Comparison of ENCODE assay signal across 19 cellular contexts in the genomic region with DNA sequence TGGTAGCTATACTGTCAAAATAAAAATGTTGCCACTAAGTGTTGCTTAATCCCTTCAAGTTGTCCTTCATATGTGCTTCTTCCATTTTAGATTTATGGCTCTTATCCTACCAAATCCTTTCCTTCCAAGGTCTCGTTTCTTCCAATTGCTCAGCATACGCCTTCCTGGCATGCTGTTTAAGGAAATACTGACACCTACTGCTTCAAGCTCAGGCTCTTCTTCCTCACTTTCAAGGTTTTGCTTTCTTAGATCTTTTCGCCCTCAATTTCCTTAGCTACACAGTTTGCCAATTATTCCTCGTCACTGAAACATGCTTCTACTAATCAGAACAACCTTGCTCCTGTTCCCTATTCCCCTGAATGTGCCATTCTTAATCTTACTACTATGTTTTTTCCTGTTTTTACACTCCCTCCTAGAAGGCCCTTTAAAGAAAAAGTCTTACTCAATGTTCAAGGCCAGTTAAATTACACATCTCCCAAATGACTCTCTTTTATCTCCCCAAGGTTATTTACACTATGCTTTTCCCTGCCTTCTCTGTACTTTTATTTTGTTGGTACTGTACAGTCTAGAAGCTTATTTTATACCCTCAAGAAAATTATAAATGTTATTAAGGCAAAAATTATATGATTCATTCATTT.
A peak's percentile ranks its signal among the peaks of the same experiment; 100 is the strongest.
DNase-seq lines count a peak whose midpoint lies in the region; ATAC-seq, FAIRE-seq and TF ChIP-seq lines count a peak whose summit lies in the region.
"Had no signal": no experiment of that assay in that cellular context is flagged by ENCODE, and none has a peak within 500 bp of the region (broad histone marks: within the 10 kb centered on the region; RNA-seq: fewer than 3 reads in every experiment).

No MANE protein-coding gene starts in this region.

- H3K36me3 Mint-ChIP-seq in stimulated activated naive B cell treated with anti-CD40 and anti-IgM and Interleukin-4, amounts not matched to agents 10 μg/mL and 1 μg/mL and 100 μg/mL, for 72 hours: no peaks in the 10 kb centered on the region
- H3K36me3 Mint-ChIP-seq in natural killer cell: no peaks in the 10 kb centered on the region
- H3K36me3 Mint-ChIP-seq: activated naive CD8-positive, alpha-beta T cell treated with anti-CD3 and anti-CD28 coated beads, Interleukin-2, amount 10 ng/mL, durations not matched to agents 7 days and 5 days; CD4-positive, alpha-beta memory T cell had no signal

- H2BK5ac ChIP-seq in H1 (ENCODE audit: low read depth, low read length): no peak overlapping the region

- TF ChIP-seq EP300 in H1 (IDR thresholded peaks at IDR 0.05; ENCODE audit: borderline replicate concordance in 1 of 2, low read depth in 2 of 2, low read length in 2 of 2): no peak

- no peak overlapping the region for H3K4me3 Mint-ChIP-seq in stimulated activated naive B cell treated with anti-CD40 and anti-IgM and Interleukin-4, amounts not matched to agents 10 μg/mL and 1 μg/mL and 100 μg/mL, for 72 hours
- no peak overlapping the region for H3K4me3 Mint-ChIP-seq in natural killer cell
- H3K4me3 Mint-ChIP-seq: activated naive CD8-positive, alpha-beta T cell treated with anti-CD3 and anti-CD28 coated beads, Interleukin-2, amount 10 ng/mL, durations not matched to agents 7 days and 5 days; CD4-positive, alpha-beta memory T cell had no signal

- H3K27ac ChIP-seq in BLaER1 treated with 17β-estradiol and CSF1 and Interleukin-3, amounts not matched to agents 10 nM and 100 nM: peak overlapping the region in 4 of 11 experiments; percentile 14 to 61 (median 34); a peak in 7 of 22 replicates
- H3K27ac ChIP-seq in H1 (ENCODE audit: low read depth, low read length): no peak overlapping the region
- H3K27ac ChIP-seq: esophagus squamous epithelium, upper lobe of right lung had no signal

- no peaks in the 10 kb centered on the region for H3K9me3 ChIP-seq in BLaER1 treated with 17β-estradiol and CSF1 and Interleukin-3, amounts not matched to agents 10 nM and 100 nM (replicated peaks in 1 of 11)
- H3K9me3 ChIP-seq in H1 (ENCODE audit: insufficient read depth in 2 of 2, low read depth in 1 of 2, low read length in 1 of 2) (no peaks in the 10 kb centered on the region), BE2C (no peaks in the 10 kb centered on the region)
- H3K9me3 ChIP-seq: esophagus squamous epithelium, MG63, upper lobe of right lung had no signal

- H2AFZ ChIP-seq in H1 (ENCODE audit: low read length): no peak overlapping the region; the same call in 1 of the 2 replicates

- H3K36me3 ChIP-seq in BLaER1 treated with 17β-estradiol and CSF1 and Interleukin-3, amounts not matched to agents 10 nM and 100 nM: no peaks in the 10 kb centered on the region
- H3K36me3 ChIP-seq in H1 (ENCODE audit: control insufficient read depth in 2 of 4, insufficient read depth in 4 of 4, low read length in 3 of 4): no peaks in the 10 kb centered on the region
- H3K36me3 ChIP-seq in BE2C: no peaks in the 10 kb centered on the region
- H3K36me3 ChIP-seq: esophagus squamous epithelium, MG63, upper lobe of right lung had no signal

- no peaks in the 10 kb centered on the region for H3K23me2 ChIP-seq in H1 (ENCODE audit: low read depth, low read length)

- H3K4me3 ChIP-seq in BLaER1 treated with 17β-estradiol and CSF1 and Interleukin-3, amounts not matched to agents 10 nM and 100 nM: no peak overlapping the region
- H3K4me3 ChIP-seq in H1 (ENCODE audit: extremely low read depth in 1 of 4, insufficient read depth in 2 of 4, low read depth in 3 of 4, low read length in 4 of 4) (no peak overlapping the region), BE2C (ENCODE audit: low read depth, low read length) (no peak overlapping the region)
- H3K4me3 ChIP-seq: esophagus squamous epithelium, MG63, upper lobe of right lung had no signal

- H3K9ac ChIP-seq in BLaER1 treated with 17β-estradiol and CSF1 and Interleukin-3, amounts not matched to agents 10 nM and 100 nM: no peak overlapping the region
- no peak overlapping the region for H3K9ac ChIP-seq in H1 (replicated peaks in 1 of 4; ENCODE audit: extremely low read depth in 1 of 4, low read depth in 3 of 4, low read length in 3 of 4)

- H3K4me2 ChIP-seq in BLaER1 treated with 17β-estradiol and CSF1 and Interleukin-3, amounts not matched to agents 10 nM and 100 nM: peak overlapping the region in 6 of 11 experiments; percentile 21 to 77 (median 51); a peak in 12 of 22 replicates
- H3K4me2 ChIP-seq in H1 (ENCODE audit: insufficient read depth in 1 of 2, low read depth in 2 of 2, low read length in 2 of 2): no peak overlapping the region

- ATAC-seq in GM21825 (IDR thresholded peaks at IDR 0.05; ENCODE audit: unreplicated experiment) (no peak), natural killer cell (no peak)
- no peak for ATAC-seq in stimulated activated naive B cell treated with anti-CD40 and anti-IgM and Interleukin-4, amounts not matched to agents 10 μg/mL and 1 μg/mL and 100 μg/mL, for 72 hours (replicated peaks)
- ATAC-seq: left cardiac atrium; stimulated activated naive CD8-positive, alpha-beta T cell treated with anti-CD3 and anti-CD28 coated beads, Interleukin-15, Interleukin-2, amounts not matched to agents 100 U/mL and 50 U/mL, for 24 hours had no signal

- no peak overlapping the region for H2AK5ac ChIP-seq in H1 (ENCODE audit: low read depth, low read length)

- H3K14ac ChIP-seq in H1 (ENCODE audit: insufficient read length): no peak overlapping the region

- no peaks in the 10 kb centered on the region for H3K79me2 ChIP-seq in H1 (ENCODE audit: control insufficient read depth in 1 of 2, insufficient read depth in 2 of 2, low read length in 2 of 2)

- peaks cover 0 to 30% (median 7%) of the 10 kb centered on the region in 10 experiments; a peak in 9 of 20 replicates for H3K4me1 ChIP-seq in BLaER1 treated with 17β-estradiol and CSF1 and Interleukin-3, amounts not matched to agents 10 nM and 100 nM
- no peaks in the 10 kb centered on the region for H3K4me1 ChIP-seq in H1 (replicated peaks in 1 of 4; ENCODE audit: control insufficient read depth in 3 of 4, insufficient read depth in 4 of 4, low read length in 3 of 4)
- peaks cover 3% of the 10 kb centered on the region; the same call in 1 of the 2 replicates for H3K4me1 ChIP-seq in BE2C
- H3K4me1 ChIP-seq: esophagus squamous epithelium had no signal

- H3K27me3 ChIP-seq in BLaER1 treated with 17β-estradiol and CSF1 and Interleukin-3, amounts not matched to agents 10 nM and 100 nM: no peaks in the 10 kb centered on the region
- no peaks in the 10 kb centered on the region for H3K27me3 ChIP-seq in H1 (replicated peaks in 1 of 4; ENCODE audit: control insufficient read depth in 3 of 4, extremely low read depth in 1 of 4, insufficient read depth in 3 of 4, low read length in 3 of 4)
- H3K27me3 ChIP-seq in BE2C: no peaks in the 10 kb centered on the region
- H3K27me3 ChIP-seq: esophagus squamous epithelium, MG63, upper lobe of right lung had no signal

- TF ChIP-seq POLR2A in H1 (IDR thresholded peaks at IDR 0.05; ENCODE audit: control extremely low read depth in 1 of 2, low read depth in 2 of 2, low read length in 2 of 2): no peak

- CTCF ChIA-PET in H1 (lab: Charles Lee; ENCODE audit: partially characterized antibody): interaction anchor here (0.7 to 1.4 kb wide), 6 partner anchors 8 to 517 kb away, joined by 3 to 4 read pairs (median 3); a partner anchor contains a TSS

- peak; percentile 58 to 67 for TF ChIP-seq RAD21 in H1 (IDR thresholded peaks at IDR 0.05 in 1 of 2, conservative IDR thresholded peaks at IDR 0.05 in 1 of 2; ENCODE audit: low read depth in 2 of 2, low read length in 2 of 2)

- H4K91ac ChIP-seq in H1 (replicated peaks; ENCODE audit: insufficient read length, low read length): no peak overlapping the region

- DNase-seq in NCI-H524 treated with DMSO at 0.1 percent for 48 hours (lab: John Stamatoyannopoulos, UW): peak; percentile 73
- DNase-seq in H1 (ENCODE audit: low read depth in 1 of 2, low spot score in 2 of 2): no peak
- DNase-seq in iris pigment epithelial cell (ENCODE audit: low read depth): peak; percentile 27
- DNase-seq in BE2C: no peak
- no peak for DNase-seq in stimulated activated naive B cell treated with anti-CD40 and anti-IgM and Interleukin-4, amounts not matched to agents 10 μg/mL and 1 μg/mL and 100 μg/mL, for 72 hours
- no peak for DNase-seq in natural killer cell
- DNase-seq: ACHN; activated naive CD8-positive, alpha-beta T cell treated with anti-CD3 and anti-CD28 coated beads, Interleukin-2, amount 10 ng/mL, durations not matched to agents 7 days and 5 days; CD4-positive, alpha-beta memory T cell; DMS79; esophagus squamous epithelium; left cardiac atrium; MG63; NCI-H187 treated with DMSO at 0.1 percent for 48 hours; SHP77 treated with DMSO at 0.1 percent for 48 hours; stimulated activated naive CD8-positive, alpha-beta T cell treated with anti-CD3 and anti-CD28 coated beads, Interleukin-15, Interleukin-2, amounts not matched to agents 100 U/mL and 50 U/mL, for 24 hours; upper lobe of right lung had no signal

- no peak overlapping the region for H4K8ac ChIP-seq in H1 (ENCODE audit: extremely low read depth, insufficient read depth, low read length)

- no peak overlapping the region for H3K27ac Mint-ChIP-seq in stimulated activated naive B cell treated with anti-CD40 and anti-IgM and Interleukin-4, amounts not matched to agents 10 μg/mL and 1 μg/mL and 100 μg/mL, for 72 hours
- no peak overlapping the region for H3K27ac Mint-ChIP-seq in natural killer cell
- H3K27ac Mint-ChIP-seq: activated naive CD8-positive, alpha-beta T cell treated with anti-CD3 and anti-CD28 coated beads, Interleukin-2, amount 10 ng/mL, durations not matched to agents 7 days and 5 days; CD4-positive, alpha-beta memory T cell had no signal

- H3K4me1 Mint-ChIP-seq in stimulated activated naive B cell treated with anti-CD40 and anti-IgM and Interleukin-4, amounts not matched to agents 10 μg/mL and 1 μg/mL and 100 μg/mL, for 72 hours: no peaks in the 10 kb centered on the region
- H3K4me1 Mint-ChIP-seq in natural killer cell: no peaks in the 10 kb centered on the region
- H3K4me1 Mint-ChIP-seq: activated naive CD8-positive, alpha-beta T cell treated with anti-CD3 and anti-CD28 coated beads, Interleukin-2, amount 10 ng/mL, durations not matched to agents 7 days and 5 days; CD4-positive, alpha-beta memory T cell had no signal

- H4K5ac ChIP-seq in H1 (ENCODE audit: insufficient read length, low read depth, low read length): no peak overlapping the region

- H3K56ac ChIP-seq in H1 (replicated peaks; ENCODE audit: insufficient read length, low read depth, low read length): no peak overlapping the region

- no peak for FAIRE-seq in H1 (lab: Jason Lieb, UNC)

- no peaks in the 10 kb centered on the region for H3K9me3 Mint-ChIP-seq in stimulated activated naive B cell treated with anti-CD40 and anti-IgM and Interleukin-4, amounts not matched to agents 10 μg/mL and 1 μg/mL and 100 μg/mL, for 72 hours
- H3K9me3 Mint-ChIP-seq in natural killer cell: peaks cover 9 to 17% of the 10 kb centered on the region in 2 donors
- H3K9me3 Mint-ChIP-seq: activated naive CD8-positive, alpha-beta T cell treated with anti-CD3 and anti-CD28 coated beads, Interleukin-2, amount 10 ng/mL, durations not matched to agents 7 days and 5 days had no signal

- no peaks in the 10 kb centered on the region for H3K79me1 ChIP-seq in H1 (ENCODE audit: low read depth, low read length)

- intact Hi-C loops in natural killer cell (cut with micrococcal nuclease): no loop called here

- H3K18ac ChIP-seq in H1 (ENCODE audit: extremely low read depth, low read length): no peak overlapping the region

- H2BK12ac ChIP-seq in H1 (ENCODE audit: low read depth, low read length): no peak overlapping the region

- POLR2A ChIA-PET in H1 (lab: Charles Lee; ENCODE audit: partially characterized antibody): no interaction called here

- no peak overlapping the region for H3K4ac ChIP-seq in H1 (replicated peaks; ENCODE audit: insufficient read length, low read depth, low read length)

- TF ChIP-seq CTCF in H1 (IDR thresholded peaks at IDR 0.05; ENCODE audit: control extremely low read depth in 1 of 3, insufficient read depth in 1 of 3, low read depth in 1 of 3, low read length in 3 of 3): peak in 2 of 3 experiments; percentile 5 to 36; a peak in 1 of 4 replicates
- no peak for TF ChIP-seq CTCF in BE2C (IDR thresholded peaks at IDR 0.05; ENCODE audit: low read depth, low read length)
- TF ChIP-seq CTCF in natural killer cell (IDR thresholded peaks at IDR 0.05): no peak

- H3K27me3 Mint-ChIP-seq in stimulated activated naive B cell treated with anti-CD40 and anti-IgM and Interleukin-4, amounts not matched to agents 10 μg/mL and 1 μg/mL and 100 μg/mL, for 72 hours: no peaks in the 10 kb centered on the region
- no peaks in the 10 kb centered on the region for H3K27me3 Mint-ChIP-seq in natural killer cell (ENCODE audit: low read depth in 2 of 2)
- H3K27me3 Mint-ChIP-seq: activated naive CD8-positive, alpha-beta T cell treated with anti-CD3 and anti-CD28 coated beads, Interleukin-2, amount 10 ng/mL, durations not matched to agents 7 days and 5 days; CD4-positive, alpha-beta memory T cell had no signal

- 85% methylated on average over 4 of the region's 4 CpGs; no CpG with 5 or more reads in 1 of the 2 experiments for WGBS in H1 (ENCODE audit: extremely low coverage in 1 of 2, insufficient coverage in 1 of 2, insufficient read length in 1 of 2, insufficient replicate concordance in 2 of 2, low coverage in 1 of 2, low lambda C conversion rate in 2 of 2, missing lambda C conversion rate in 1 of 2), 2 experiments

- no peak overlapping the region for H2BK120ac ChIP-seq in H1 (replicated peaks; ENCODE audit: low read depth, low read length)

- H2BK15ac ChIP-seq in H1 (ENCODE audit: low read length): no peak overlapping the region

- no peak overlapping the region for H3K23ac ChIP-seq in H1 (ENCODE audit: insufficient read length)

- no peaks in the 10 kb centered on the region for H4K20me1 ChIP-seq in BLaER1 treated with 17β-estradiol and CSF1 and Interleukin-3, amounts not matched to agents 10 nM and 100 nM
- no peaks in the 10 kb centered on the region for H4K20me1 ChIP-seq in H1 (replicated peaks in 1 of 2; ENCODE audit: control insufficient read depth in 1 of 2, insufficient read depth in 2 of 2, low read length in 2 of 2)

- H2BK20ac ChIP-seq in H1 (ENCODE audit: low read length): no peak overlapping the region

Comparison
In these comparisons a context has a peak if more than half of its experiments do, and no peak if none do; other contexts are left out.
1. H3K4me2 ChIP-seq: peak in BLaER1 treated with 17β-estradiol and CSF1 and Interleukin-3, amounts not matched to agents 10 nM and 100 nM (6 of 11); none in H1 (0 of 2).
2. DNase-seq: peak in NCI-H524 treated with DMSO at 0.1 percent for 48 hours (single experiment) and iris pigment epithelial cell (single experiment); none in H1 (0 of 2), BE2C (single experiment), stimulated activated naive B cell treated with anti-CD40 and anti-IgM and Interleukin-4, amounts not matched to agents 10 μg/mL and 1 μg/mL and 100 μg/mL, for 72 hours (single experiment) and natural killer cell (single experiment).
3. CTCF ChIP-seq: peak in H1 (2 of 3); none in BE2C (single experiment) and natural killer cell (single experiment).